8 cellular contexts compared by ENCODE assay signal in the genomic region with DNA sequence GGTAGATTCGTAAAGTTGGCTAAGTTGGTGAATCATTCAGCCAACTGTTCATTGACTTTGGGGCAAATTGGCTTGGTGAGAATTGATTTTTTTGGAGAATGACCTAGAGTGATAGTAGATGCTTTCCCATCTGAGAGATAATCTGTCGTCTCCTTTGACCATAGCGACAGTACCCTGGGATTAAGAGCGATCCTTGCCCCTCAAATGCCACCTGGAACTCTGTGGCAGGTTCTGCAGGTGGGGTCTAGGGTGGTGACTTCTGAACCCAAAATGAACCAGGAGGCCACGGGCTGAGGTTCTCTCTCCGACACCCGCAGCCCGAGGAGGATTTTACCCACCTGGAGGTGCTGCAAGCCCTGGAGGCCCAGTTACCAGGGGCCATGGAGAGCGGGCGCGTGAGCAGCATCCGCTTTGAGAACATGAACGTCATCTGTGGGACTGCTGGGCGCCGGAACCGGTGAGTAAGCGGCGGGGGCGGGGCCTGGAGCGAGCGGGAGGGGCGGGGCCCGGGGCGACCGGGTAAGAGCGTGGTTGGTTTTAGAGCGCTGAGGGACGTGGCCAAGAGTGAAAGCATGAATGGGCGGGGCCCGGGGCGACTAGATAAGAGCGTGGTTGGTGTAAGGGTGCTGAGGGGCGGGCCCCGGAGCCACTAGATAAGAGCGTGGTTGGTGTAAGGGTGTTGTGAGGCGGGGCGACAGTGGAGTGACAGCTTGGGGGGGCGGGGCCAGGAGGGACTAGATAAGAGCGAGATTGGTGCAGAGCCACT. TPM values are rescaled to one million over a fixed set of nuclear protein-coding genes. Genes with fewer than 3 reads are reported as not detected.
DNase-seq lines count a peak whose midpoint lies in the region; ATAC-seq and TF ChIP-seq lines count a peak whose summit lies in the region.

No MANE protein-coding gene starts in this region.

- peaks cover 6% of the 10 kb centered on the region; the same call in 1 of the 2 replicates for H3K36me3 ChIP-seq in Panc1 (ENCODE audit: control insufficient read depth, insufficient read depth, low read length)

- intact Hi-C loops in Panc1 (cut with micrococcal nuclease; ENCODE audit: unreplicated experiment) = no loop called here

- DNase-seq in COLO829 (ENCODE audit: low spot score) (peak; percentile 99), Panc1 (ENCODE audit: low read depth, low spot score) (peak; percentile 48), myocyte (ENCODE audit: low read depth) (peak; percentile 53)
- DNase-seq in activated T-cell treated with anti-CD3 and anti-CD28 coated beads, Interleukin-2, amount 50 U/mL, for 48 hours = peak; percentile 89 to 94
- peak; percentile 93 for DNase-seq in stimulated activated CD8-positive, alpha-beta memory T cell treated with anti-CD3 and anti-CD28 coated beads, Interleukin-4, amount 100 ng/mL, for 48 hours

- H3K4me3 ChIP-seq in Panc1 (ENCODE audit: low read depth in 2 of 2, low read length in 2 of 2) = peak overlapping the region; percentile 38 to 53

- peak overlapping the region; percentile 23; the same call in 1 of the 2 replicates for H3K27ac ChIP-seq in Panc1 (ENCODE audit: low read length)

- BruUV-seq in Panc1 (replicated peaks; lab: Mats Ljungman, UMichigan) = no TSS peak

- no peaks in the 10 kb centered on the region for H3K27me3 ChIP-seq in Panc1 (ENCODE audit: control insufficient read depth, insufficient read depth, low read length)

- in situ Hi-C loops in Panc1 (cut with HindIII; ENCODE audit: low pct_unique_long_range_greater_than_20kb, low sequenced_read_pairs) = no loop called here

- ATAC-seq in HG03280 (IDR thresholded peaks at IDR 0.05; ENCODE audit: unreplicated experiment) (peak; percentile 81), Panc1 (peak; percentile 93), esophagus mucosa (peak; percentile 89), HG03196 (IDR thresholded peaks at IDR 0.05; ENCODE audit: unreplicated experiment) (no peak)

- POLR2A ChIA-PET in Panc1 (lab: Charles Lee) = no interaction called here

- H3K4me1 ChIP-seq in Panc1 (ENCODE audit: control insufficient read depth, insufficient read depth, low read length) = no peaks in the 10 kb centered on the region

- CTCF ChIA-PET in Panc1 (lab: Charles Lee) = no interaction called here

- no peaks in the 10 kb centered on the region for H3K9me3 ChIP-seq in Panc1 (ENCODE audit: control insufficient read depth, insufficient read depth, low read depth, low read length)

- TF ChIP-seq CTCF in Panc1 (IDR thresholded peaks at IDR 0.05) = no peak

RNA-seq across cellular contexts. Expression of a gene that starts 8.6 kb away (rescaled TPM):
- total RNA-seq in Panc1 (2021; ENCODE audit: unreplicated experiment) = 0.98 TPM
- polyA plus RNA-seq in Panc1 (2012; ENCODE audit: insufficient read length) = 0.81 TPM
- not detected for total RNA-seq in esophagus mucosa
- not detected in 2 replicates for total RNA-seq in myocyte
- polyA plus RNA-seq in myocyte (2012) = not detected

RNA-seq across cellular contexts. Expression of a gene that starts 18.2 kb away (rescaled TPM):
- total RNA-seq in Panc1 (2021; ENCODE audit: unreplicated experiment) (not detected), esophagus mucosa (not detected), myocyte (not detected in 2 replicates)
- polyA plus RNA-seq in Panc1 (2012; ENCODE audit: insufficient read length) = 0.15 TPM
- 0.05 TPM for polyA plus RNA-seq in myocyte (2012)

Comparison
In these comparisons a context has a peak if more than half of its experiments do, and no peak if none do; other contexts are left out.
1. DNase-seq: peak in every context shown above with its lines; median percentile 99 in COLO829; 93 in stimulated activated CD8-positive, alpha-beta memory T cell treated with anti-CD3 and anti-CD28 coated beads, Interleukin-4, amount 100 ng/mL, for 48 hours; 92 in activated T-cell treated with anti-CD3 and anti-CD28 coated beads, Interleukin-2, amount 50 U/mL, for 48 hours; 53 in myocyte; 48 in Panc1.